Comparison of ENCODE assay signal across 33 cellular contexts in the genomic region with DNA sequence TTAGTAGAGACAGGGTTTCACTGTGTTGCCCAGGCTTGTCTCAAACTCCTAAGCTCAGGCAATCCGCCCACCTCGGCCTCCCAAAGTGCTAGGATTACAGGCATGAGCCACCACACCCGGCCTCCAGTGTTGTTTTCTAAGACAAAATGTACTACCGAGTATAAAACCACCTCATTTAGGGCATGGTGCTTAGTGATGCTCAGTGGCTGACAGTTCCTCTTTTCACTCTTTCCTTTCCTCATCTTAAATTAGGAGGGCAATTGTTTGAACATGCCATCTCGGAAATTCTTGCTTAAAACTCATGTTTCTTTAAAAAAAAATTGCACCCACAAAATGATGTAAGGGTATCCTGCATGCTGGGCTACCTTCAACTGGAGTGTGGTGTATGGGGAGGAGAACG.
A peak's percentile ranks its signal among the peaks of the same experiment; 100 is the strongest.
DNase-seq lines count a peak whose midpoint lies in the region; ATAC-seq and TF ChIP-seq lines count a peak whose summit lies in the region.
"Had no signal": no experiment of that assay in that cellular context is flagged by ENCODE, and none has a peak within 500 bp of the region (broad histone marks: within the 10 kb centered on the region; RNA-seq: fewer than 3 reads in every experiment).

No MANE protein-coding gene starts in this region.

- peaks cover 8% of the 10 kb centered on the region for H3K36me3 Mint-ChIP-seq in brain
- H3K36me3 Mint-ChIP-seq in nephron progenitor cell (ENCODE audit: low read depth), result no peaks in the 10 kb centered on the region
- H3K36me3 Mint-ChIP-seq in T-cell, result no peaks in the 10 kb centered on the region

- H3K4me1 Mint-ChIP-seq in brain (peaks cover 43% of the 10 kb centered on the region), nephron progenitor cell (peaks cover 38% of the 10 kb centered on the region), T-cell (no peaks in the 10 kb centered on the region)
- H3K4me1 Mint-ChIP-seq: CD8-positive, alpha-beta memory T cell had no signal

- WGBS in right cardiac atrium, result 80% methylated on average over 6 of the region's 6 CpGs

- H3K4me3 Mint-ChIP-seq in brain, result peak overlapping the region; percentile 68 to 83 (median 75)
- peak overlapping the region; percentile 74 for H3K4me3 Mint-ChIP-seq in nephron progenitor cell
- no peak overlapping the region for H3K4me3 Mint-ChIP-seq in T-cell
- H3K4me3 Mint-ChIP-seq: activated CD8-positive, alpha-beta T cell treated with anti-CD3 and anti-CD28 coated beads, Interleukin-2, amount 10 ng/mL, durations not matched to agents 7 days and 5 days; CD8-positive, alpha-beta memory T cell; effector memory CD8-positive, alpha-beta T cell had no signal

- H3K9me3 ChIP-seq in DOHH2 (ENCODE audit: control insufficient read depth, insufficient read depth, low read length) (no peaks in the 10 kb centered on the region), Karpas-422 (ENCODE audit: low read length) (no peaks in the 10 kb centered on the region), right cardiac atrium (ENCODE audit: control insufficient read depth, low read length) (no peaks in the 10 kb centered on the region)
- H3K9me3 ChIP-seq: breast epithelium, colonic mucosa, left lung, prostate gland, sigmoid colon, tibial nerve had no signal

- H3F3A ChIP-seq in DOHH2 (ENCODE audit: control insufficient read depth, insufficient read depth), result no peaks in the 10 kb centered on the region

- no peak overlapping the region for H3K9ac ChIP-seq in Karpas-422 (ENCODE audit: low read length)
- H3K9ac ChIP-seq: KMS-11 had no signal

- POLR2A ChIA-PET in T-cell (lab: Charles Lee), result no interaction called here

- H3K79me2 ChIP-seq in DOHH2 (ENCODE audit: control insufficient read depth, low read length), result no peaks in the 10 kb centered on the region
- H3K79me2 ChIP-seq in Karpas-422 (ENCODE audit: low read length), result no peaks in the 10 kb centered on the region

- H3K4me2 ChIP-seq in DOHH2 (ENCODE audit: low read length), result peak overlapping the region; percentile 44
- H3K4me2 ChIP-seq in Karpas-422 (ENCODE audit: low read depth, low read length, poor library complexity, severe bottlenecking), result no peak overlapping the region
- H3K4me2 ChIP-seq: KMS-11 had no signal

- H3K27ac ChIP-seq in DOHH2 (ENCODE audit: low read depth, low read length) (no peak overlapping the region), Karpas-422 (ENCODE audit: low read length) (no peak overlapping the region), right cardiac atrium (ENCODE audit: low read length) (no peak overlapping the region)
- H3K27ac ChIP-seq: breast epithelium, colonic mucosa, KMS-11, left lung, prostate gland, sigmoid colon, tibial nerve, WERI-Rb-1 had no signal

- CTCF ChIA-PET in T-cell (lab: Charles Lee), result no interaction called here

- no peaks in the 10 kb centered on the region for H3K9me2 ChIP-seq in DOHH2 (replicated peaks; ENCODE audit: control insufficient read depth, low read length)
- no peaks in the 10 kb centered on the region for H3K9me2 ChIP-seq in Karpas-422 (replicated peaks; ENCODE audit: insufficient read depth, low read length)

- H3K4me1 ChIP-seq in DOHH2 (ENCODE audit: control insufficient read depth, low read length) (peaks cover 15% of the 10 kb centered on the region), Karpas-422 (ENCODE audit: low read length) (peaks cover 6% of the 10 kb centered on the region; the same call in 1 of the 2 replicates), right cardiac atrium (ENCODE audit: control insufficient read depth, insufficient read depth, low read length) (no peaks in the 10 kb centered on the region)
- H3K4me1 ChIP-seq: breast epithelium, colonic mucosa, left lung, prostate gland, sigmoid colon had no signal

- H3K9me3 Mint-ChIP-seq in brain, result peaks cover 0 to under 1% (median 0%) of the 10 kb centered on the region in 5 experiments
- no peaks in the 10 kb centered on the region for H3K9me3 Mint-ChIP-seq in nephron progenitor cell
- no peaks in the 10 kb centered on the region for H3K9me3 Mint-ChIP-seq in T-cell
- H3K9me3 Mint-ChIP-seq: CD8-positive, alpha-beta memory T cell; effector memory CD8-positive, alpha-beta T cell had no signal

- H3K27ac Mint-ChIP-seq in brain (peak overlapping the region; percentile 2 to 94 (median 85)), nephron progenitor cell (peak overlapping the region; percentile 97), T-cell (no peak overlapping the region)
- H3K27ac Mint-ChIP-seq: activated CD8-positive, alpha-beta T cell treated with anti-CD3 and anti-CD28 coated beads, Interleukin-2, amount 10 ng/mL, durations not matched to agents 7 days and 5 days; CD8-positive, alpha-beta memory T cell; effector memory CD8-positive, alpha-beta T cell had no signal

- H3K27me3 Mint-ChIP-seq in brain, result no peaks in the 10 kb centered on the region
- peaks cover 9% of the 10 kb centered on the region for H3K27me3 Mint-ChIP-seq in nephron progenitor cell (ENCODE audit: low read depth, poor library complexity)
- H3K27me3 Mint-ChIP-seq in T-cell, result peaks cover 37 to 61% of the 10 kb centered on the region in 2 donors

- DNase-seq in Karpas-422, result peak; percentile 44
- DNase-seq in nephron progenitor cell, result no peak
- DNase-seq in right cardiac atrium, result no peak
- DNase-seq in T-cell, result no peak
- DNase-seq in cortex of kidney (lab: John Stamatoyannopoulos, UW), result no peak
- DNase-seq in left cardiac atrium, result no peak
- DNase-seq: activated CD4-positive, alpha-beta T cell treated with anti-CD3 and anti-CD28 coated beads for 4 hours; activated CD8-positive, alpha-beta T cell treated with anti-CD3 and anti-CD28 coated beads, Interleukin-2, amount 10 ng/mL, durations not matched to agents 7 days and 5 days; activated naive CD4-positive, alpha-beta T cell treated with anti-CD3 and anti-CD28 coated beads, Interleukin-2, amount 50 U/mL, for 16 hours; amygdala; CD8-positive, alpha-beta memory T cell; colonic mucosa; effector memory CD8-positive, alpha-beta T cell; erythroblast; glutamatergic neuron; left lung; mesenchymal stem cell; MM.1S; NCI-H1436 treated with DMSO at 0.1 percent for 48 hours; NCI-H446 treated with DMSO at 0.1 percent for 48 hours; SHP77; sigmoid colon; stimulated activated CD4-positive, alpha-beta T cell treated with anti-CD3 and anti-CD28 coated beads, Interleukin-12 subunit alpha, Interleukin-12 subunit beta, amount 100 ng/mL, for 4 hours; stimulated activated CD4-positive, alpha-beta T cell treated with anti-CD3 and anti-CD28 coated beads, Interleukin-2, amount 100 ng/mL, for 48 hours; SW 1271; T-helper 9 cell; WERI-Rb-1 had no signal

- intact Hi-C loops in right cardiac atrium (cut with DNase I), result no loop called here
- intact Hi-C loops in left cardiac atrium (cut with DNase I), result no loop called here

- ATAC-seq in right cardiac atrium (no peak), T-cell (replicated peaks in 1 of 4) (no peak), left cardiac atrium (no peak)
- ATAC-seq: activated CD8-positive, alpha-beta T cell treated with anti-CD3 and anti-CD28 coated beads, Interleukin-2, amount 10 ng/mL, durations not matched to agents 7 days and 5 days; effector memory CD8-positive, alpha-beta T cell; left lung had no signal

- H4K20me1 ChIP-seq in DOHH2 (ENCODE audit: control insufficient read depth, insufficient read depth, low read depth, low read length) (no peaks in the 10 kb centered on the region), Karpas-422 (ENCODE audit: insufficient read depth, low read depth, low read length) (no peaks in the 10 kb centered on the region)

- no peak for TF ChIP-seq CTCF in DOHH2 (IDR thresholded peaks at IDR 0.05; ENCODE audit: low read depth, low read length, poor library complexity, severe bottlenecking)
- TF ChIP-seq CTCF in brain (conservative IDR thresholded peaks at IDR 0.05), result no peak
- no peak for TF ChIP-seq CTCF in nephron progenitor cell (IDR thresholded peaks at IDR 0.05)

- no peak overlapping the region for H3K4me3 ChIP-seq in DOHH2 (ENCODE audit: low read length)
- no peak overlapping the region for H3K4me3 ChIP-seq in Karpas-422 (ENCODE audit: low read length)
- H3K4me3 ChIP-seq in right cardiac atrium (ENCODE audit: low read length), result no peak overlapping the region
- H3K4me3 ChIP-seq: breast epithelium, colonic mucosa, left lung, prostate gland, sigmoid colon, tibial nerve had no signal

- H3K27me3 ChIP-seq in DOHH2 (ENCODE audit: control insufficient read depth, low read length) (peaks cover 10% of the 10 kb centered on the region), Karpas-422 (ENCODE audit: low read length) (no peaks in the 10 kb centered on the region), right cardiac atrium (ENCODE audit: control insufficient read depth, insufficient read depth) (no peaks in the 10 kb centered on the region)
- H3K27me3 ChIP-seq: breast epithelium, colonic mucosa, tibial nerve had no signal

- no peaks in the 10 kb centered on the region for H3K36me3 ChIP-seq in DOHH2 (ENCODE audit: control insufficient read depth, low read length)
- H3K36me3 ChIP-seq in Karpas-422 (ENCODE audit: insufficient read depth, low read length), result no peaks in the 10 kb centered on the region
- H3K36me3 ChIP-seq: breast epithelium, colonic mucosa, left lung, prostate gland, sigmoid colon, tibial nerve, WERI-Rb-1 had no signal

- H2AFZ ChIP-seq in Karpas-422 (ENCODE audit: low read length), result no peak overlapping the region

Comparison
In these comparisons a context has a peak if more than half of its experiments do, and no peak if none do; other contexts are left out.
1. H3K27ac Mint-ChIP-seq: peak in brain (5 of 5) and nephron progenitor cell (single experiment); none in T-cell (0 of 2).
2. H3K4me3 Mint-ChIP-seq: peak in brain (5 of 5) and nephron progenitor cell (single experiment); none in T-cell (0 of 3).